ENCODE assay signal across 10 cellular contexts in the genomic region with DNA sequence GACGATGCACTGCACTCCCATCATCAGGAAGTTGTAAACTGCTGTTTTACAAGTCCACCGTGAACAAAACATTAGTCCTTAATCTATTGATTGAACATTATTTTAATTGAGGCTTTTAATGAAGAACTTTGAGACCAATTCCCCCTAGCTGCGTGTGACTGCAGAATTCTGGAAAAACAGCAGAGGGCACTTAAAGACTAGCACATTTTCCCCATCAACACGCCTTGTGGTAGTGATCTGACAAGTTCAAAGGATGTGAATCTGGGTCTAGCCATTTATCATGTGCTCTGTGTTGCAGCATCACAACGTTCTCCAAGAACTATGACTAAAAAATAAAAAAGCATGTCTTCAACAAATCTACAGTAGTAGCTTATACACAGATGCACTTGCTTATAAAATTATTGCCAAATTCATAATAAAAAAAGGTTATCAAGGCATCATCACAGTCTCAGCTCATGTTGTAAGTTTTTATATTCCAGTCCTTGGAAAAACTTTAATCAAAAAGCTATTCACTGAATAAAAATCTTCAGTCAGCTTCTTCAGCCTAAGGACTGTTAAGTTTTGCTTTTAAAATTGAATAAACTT. TPM values are rescaled to one million over a fixed set of nuclear protein-coding genes. Genes with fewer than 3 reads are reported as not detected.
DNase-seq lines count a peak whose midpoint lies in the region; ATAC-seq, FAIRE-seq and TF ChIP-seq lines count a peak whose summit lies in the region.
"Had no signal": no experiment of that assay in that cellular context is flagged by ENCODE, and none has a peak within 500 bp of the region (broad histone marks: within the 10 kb centered on the region; RNA-seq: fewer than 3 reads in every experiment).

No MANE protein-coding gene starts in this region.

- no peaks in the 10 kb centered on the region for H3K9me3 Mint-ChIP-seq in Calu3 (ENCODE audit: low read depth, unreplicated experiment)
- H3K9me3 Mint-ChIP-seq: T-helper 1 cell treated with Interleukin-12 subunit alpha and Interleukin-12 subunit beta and Interleukin-4 antibody, amounts not matched to agents 30 μg/mL and 1 μg/mL, for 36 hours had no signal

- peaks cover 74% of the 10 kb centered on the region for H3K27me3 Mint-ChIP-seq in Calu3 (ENCODE audit: unreplicated experiment)

- no peak overlapping the region for H3K4me2 ChIP-seq in HepG2 (ENCODE audit: low read depth, low read length)

- ATAC-seq in HepG2, result peak; percentile 69
- no peak for ATAC-seq in GM21390 (IDR thresholded peaks at IDR 0.05; ENCODE audit: unreplicated experiment)

- H3K36me3 ChIP-seq in breast epithelium, result no peaks in the 10 kb centered on the region
- H3K36me3 ChIP-seq in HepG2 (replicated peaks in 1 of 2; ENCODE audit: control insufficient read depth in 1 of 2, insufficient read depth in 2 of 2, low read length in 2 of 2), result no peaks in the 10 kb centered on the region

- no peaks in the 10 kb centered on the region for H4K20me1 ChIP-seq in HepG2 (ENCODE audit: insufficient read depth, low read length)

- intact Hi-C loops in Calu3 (cut with micrococcal nuclease; ENCODE audit: unreplicated experiment), result loop anchor here (1.0 to 2.0 kb wide), 2 partner anchors 68 to 533 kb away; no protein-coding TSS in a partner anchor
- intact Hi-C loops in breast epithelium (cut with DNase I; ENCODE audit: low total_unique reads), result no loop called here
- intact Hi-C loops in HepG2 (cut with micrococcal nuclease; ENCODE audit: unreplicated experiment), result loop anchor here (1.0 kb wide), 3 partner anchors 68 to 539 kb away; no protein-coding TSS in a partner anchor

- H3K27ac Mint-ChIP-seq in Calu3 (ENCODE audit: unreplicated experiment), result no peak overlapping the region
- H3K27ac Mint-ChIP-seq: T-helper 1 cell treated with Interleukin-12 subunit alpha and Interleukin-12 subunit beta and Interleukin-4 antibody, amounts not matched to agents 30 μg/mL and 1 μg/mL, for 36 hours had no signal

- H3K27ac ChIP-seq in breast epithelium (no peak overlapping the region), HepG2 (ENCODE audit: extremely low read length, insufficient read depth, low read length) (no peak overlapping the region)
- H3K27ac ChIP-seq: skin epidermis had no signal

- H3K79me2 ChIP-seq in HepG2 (ENCODE audit: insufficient read depth, low read length), result no peaks in the 10 kb centered on the region

- no peaks in the 10 kb centered on the region for H3K4me1 Mint-ChIP-seq in Calu3 (ENCODE audit: low read depth, unreplicated experiment)

- CTCF ChIA-PET in Calu3 (lab: Charles Lee) (interaction anchor here (1.2 to 1.6 kb wide), 4 partner anchors 11 to 540 kb away, joined by 4 to 8 read pairs (median 4); no protein-coding TSS in a partner anchor), HepG2 (lab: Yijun Ruan, JAX; ENCODE audit: low intra/inter-chr PET ratio, low total read pairs) (interaction anchor here (0.9 to 2.9 kb wide), 3 partner anchors 68 to 539 kb away, joined by 3 to 42 read pairs (median 8); no protein-coding TSS in a partner anchor)

- TF ChIP-seq POLR2A in breast epithelium (IDR thresholded peaks at IDR 0.05) (no peak), HepG2 (IDR thresholded peaks at IDR 0.05; ENCODE audit: insufficient read depth in 1 of 2, low read depth in 2 of 2, low read length in 2 of 2) (no peak)

- H3K27me3 ChIP-seq in breast epithelium, result peaks cover 0 to 3% of the 10 kb centered on the region in 2 donors
- H3K27me3 ChIP-seq in HepG2 (ENCODE audit: control insufficient read depth in 1 of 2, insufficient read depth in 2 of 2, low read length in 2 of 2), result peaks cover 0 to 3% of the 10 kb centered on the region in 2 experiments; a peak in 2 of 5 replicates

- in situ Hi-C loops in HepG2 (cut with HindIII; ENCODE audit: extremely low pct_ligation_motif_present, low pct_unique_long_range_greater_than_20kb), result loop anchor here (5.0 kb wide), 1 partner anchor 532 kb away; no protein-coding TSS in a partner anchor

- no peak overlapping the region for H3K9ac ChIP-seq in HepG2 (ENCODE audit: insufficient read depth, low read depth, low read length)

- POLR2A ChIA-PET in HepG2 (lab: Yijun Ruan, JAX), result no interaction called here

- WGBS in HepG2 (ENCODE audit: low lambda C conversion rate), result 0% methylated on average over 5 of the region's 5 CpGs

- H3K4me3 ChIP-seq in breast epithelium, result no peak overlapping the region
- H3K4me3 ChIP-seq in HepG2 (replicated peaks in 1 of 3; ENCODE audit: insufficient read depth in 1 of 3, low read depth in 2 of 3, low read length in 3 of 3), result no peak overlapping the region
- H3K4me3 ChIP-seq: skin epidermis had no signal

- no peak for TF ChIP-seq EP300 in HepG2 (IDR thresholded peaks at IDR 0.05; ENCODE audit: low read depth in 2 of 2, low read length in 2 of 2)
- no peak for TF ChIP-seq EP300 in HepG2 (CRISPR knock-in tag; IDR thresholded peaks at IDR 0.05; ENCODE audit: borderline replicate concordance)

- no peak overlapping the region for H2AFZ ChIP-seq in HepG2 (ENCODE audit: low read length)

- no peaks in the 10 kb centered on the region for H3K36me3 Mint-ChIP-seq in Calu3 (ENCODE audit: insufficient read depth, unreplicated experiment)

- no TSS peak for BruUV-seq in Calu3 (replicated peaks; lab: Mats Ljungman, UMichigan)
- BruUV-seq in HepG2 (replicated peaks; lab: Mats Ljungman, UMichigan), result no TSS peak

- no peaks in the 10 kb centered on the region for H3K9me3 ChIP-seq in breast epithelium
- no peaks in the 10 kb centered on the region for H3K9me3 ChIP-seq in HepG2 (ENCODE audit: low read length)

- peak; percentile 56 for FAIRE-seq in HepG2 (lab: Jason Lieb, UNC)

- H3K4me1 ChIP-seq in breast epithelium (no peaks in the 10 kb centered on the region), HepG2 (ENCODE audit: insufficient read depth, low read length) (no peaks in the 10 kb centered on the region)

- DNase-seq in Calu3 (peak; percentile 26), HCEC 1CT (peak; percentile 74), NCI-H748 treated with DMSO at 0.1 percent for 48 hours (lab: John Stamatoyannopoulos, UW) (peak; percentile 53), breast epithelium (ENCODE audit: low spot score in 2 of 2) (no peak), HepG2 (ENCODE audit: low spot score) (peak; percentile 44), 8988T (no peak), occipital lobe (lab: John Stamatoyannopoulos, UW) (no peak)

- H3K4me3 Mint-ChIP-seq in Calu3 (ENCODE audit: low read depth, unreplicated experiment), result no peak overlapping the region
- H3K4me3 Mint-ChIP-seq: T-helper 1 cell treated with Interleukin-12 subunit alpha and Interleukin-12 subunit beta and Interleukin-4 antibody, amounts not matched to agents 30 μg/mL and 1 μg/mL, for 36 hours had no signal

- TF ChIP-seq CTCF in Calu3 (IDR thresholded peaks at IDR 0.05; ENCODE audit: unreplicated experiment), result no peak
- TF ChIP-seq CTCF in breast epithelium (IDR thresholded peaks at IDR 0.05), result peak in 2 of 3 donors; percentile 50 to 64
- TF ChIP-seq CTCF in HepG2 (CRISPR knock-in tag; IDR thresholded peaks at IDR 0.05), result peak; percentile 74

- TF ChIP-seq RAD21 in HepG2 (CRISPR knock-in tag; IDR thresholded peaks at IDR 0.05), result peak; percentile 56

RNA-seq across cellular contexts. Expression of a gene that starts 35.8 kb away (rescaled TPM):
- total RNA-seq in Calu3 (2022) (not detected in 2 replicates), breast epithelium (not detected), HepG2 (2016; rRNA removed; fragmentation: Illumina TruSeq; extraction: Trizol) (not detected in 2 replicates), occipital lobe (not detected)
- not detected in 2 replicates for total RNA-seq in HepG2 (2016; cell fraction: cytosol; rRNA removed; fragmentation: Illumina TruSeq; extraction: Trizol; ENCODE audit: low read depth)
- total RNA-seq in HepG2 (2016; cell fraction: insoluble cytoplasmic fraction; rRNA removed; fragmentation: Illumina TruSeq; extraction: Trizol), result not detected in 2 replicates
- total RNA-seq in HepG2 (2016; cell fraction: membrane; rRNA removed; fragmentation: Illumina TruSeq; extraction: Trizol), result not detected in 2 replicates
- not detected in 2 replicates for total RNA-seq in HepG2 (2016; cell fraction: nucleus; rRNA removed; fragmentation: Illumina TruSeq; extraction: Trizol)
- polyA plus RNA-seq in HepG2 (2011; rRNA removed), result not detected in 2 replicates
- not detected in 2 replicates for polyA plus RNA-seq in HepG2 (2011; cell fraction: cytosol; rRNA removed)
- not detected in 2 replicates for polyA plus RNA-seq in HepG2 (2011; cell fraction: nucleus; rRNA removed)
- polyA plus RNA-seq in HepG2 (2012), result not detected in 2 replicates
- not detected in 2 replicates for polyA plus RNA-seq in HepG2 (2016; cell fraction: cytosol; fragmentation: Illumina TruSeq; extraction: Trizol; ENCODE audit: low read depth)
- not detected in 2 replicates for polyA plus RNA-seq in HepG2 (2016; cell fraction: insoluble cytoplasmic fraction; fragmentation: Illumina TruSeq; extraction: Trizol; ENCODE audit: low read depth)
- not detected in 2 replicates for polyA plus RNA-seq in HepG2 (2016; cell fraction: membrane; fragmentation: Illumina TruSeq; extraction: Trizol; ENCODE audit: low read depth)
- polyA plus RNA-seq in HepG2 (2016; cell fraction: nucleus; fragmentation: Illumina TruSeq; extraction: Trizol; ENCODE audit: insufficient read depth, low read depth), result not detected in 2 replicates
- polyA minus RNA-seq in HepG2 (2011; rRNA and poly(A)+ RNA removed; ENCODE audit: low replicate concordance), result not detected in 2 replicates
- not detected in 2 replicates for polyA minus RNA-seq in HepG2 (2011; cell fraction: cytosol; rRNA and poly(A)+ RNA removed)
- not detected in 2 replicates for polyA minus RNA-seq in HepG2 (2011; cell fraction: nucleus; rRNA and poly(A)+ RNA removed)

RNA-seq across cellular contexts. Expression of a gene that starts 39.5 kb away (rescaled TPM):
- 18.1 and 20.4 TPM in 2 replicates for total RNA-seq in Calu3 (2022)
- total RNA-seq in breast epithelium, result 10 to 100 TPM; 10.4 to 15.1 (median 13.8) TPM
- total RNA-seq in HepG2 (2016; rRNA removed; fragmentation: Illumina TruSeq; extraction: Trizol), result 26.1 and 26.2 TPM in 2 replicates
- total RNA-seq in HepG2 (2016; cell fraction: cytosol; rRNA removed; fragmentation: Illumina TruSeq; extraction: Trizol; ENCODE audit: low read depth), result 15.0 and 16.3 TPM in 2 replicates
- total RNA-seq in HepG2 (2016; cell fraction: insoluble cytoplasmic fraction; rRNA removed; fragmentation: Illumina TruSeq; extraction: Trizol), result 25.1 and 28.6 TPM in 2 replicates
- total RNA-seq in HepG2 (2016; cell fraction: membrane; rRNA removed; fragmentation: Illumina TruSeq; extraction: Trizol), result 25.1 and 26.0 TPM in 2 replicates
- 26.2 and 27.9 TPM in 2 replicates for total RNA-seq in HepG2 (2016; cell fraction: nucleus; rRNA removed; fragmentation: Illumina TruSeq; extraction: Trizol)
- polyA plus RNA-seq in HepG2 (2011; rRNA removed), result 15.9 and 18.7 TPM in 2 replicates
- polyA plus RNA-seq in HepG2 (2011; cell fraction: cytosol; rRNA removed), result 8.1 and 11.3 TPM in 2 replicates
- 3.7 and 4.1 TPM in 2 replicates for polyA plus RNA-seq in HepG2 (2011; cell fraction: nucleus; rRNA removed)
- polyA plus RNA-seq in HepG2 (2012), result 21.6 and 26.1 TPM in 2 replicates
- 14.6 and 21.9 TPM in 2 replicates for polyA plus RNA-seq in HepG2 (2016; cell fraction: cytosol; fragmentation: Illumina TruSeq; extraction: Trizol; ENCODE audit: low read depth)
- 33.0 and 37.4 TPM in 2 replicates for polyA plus RNA-seq in HepG2 (2016; cell fraction: insoluble cytoplasmic fraction; fragmentation: Illumina TruSeq; extraction: Trizol; ENCODE audit: low read depth)
- 24.5 and 27.7 TPM in 2 replicates for polyA plus RNA-seq in HepG2 (2016; cell fraction: membrane; fragmentation: Illumina TruSeq; extraction: Trizol; ENCODE audit: low read depth)
- polyA plus RNA-seq in HepG2 (2016; cell fraction: nucleus; fragmentation: Illumina TruSeq; extraction: Trizol; ENCODE audit: insufficient read depth, low read depth), result 37.8 and 39.9 TPM in 2 replicates
- polyA minus RNA-seq in HepG2 (2011; rRNA and poly(A)+ RNA removed; ENCODE audit: low replicate concordance), result 20.3 and 22.3 TPM in 2 replicates
- 6.0 and 8.3 TPM in 2 replicates for polyA minus RNA-seq in HepG2 (2011; cell fraction: cytosol; rRNA and poly(A)+ RNA removed)
- 13.1 and 18.8 TPM in 2 replicates for polyA minus RNA-seq in HepG2 (2011; cell fraction: nucleus; rRNA and poly(A)+ RNA removed)
- total RNA-seq in occipital lobe, result 22.1 TPM

Comparison
In these comparisons a context has a peak if more than half of its experiments do, and no peak if none do; other contexts are left out.
1. DNase-seq: peak in Calu3 (single experiment), HCEC 1CT (single experiment), NCI-H748 treated with DMSO at 0.1 percent for 48 hours (single experiment) and HepG2 (single experiment); none in breast epithelium (0 of 2), 8988T (single experiment) and occipital lobe (single experiment).